ENCODE assay signal across 16 cellular contexts in the genomic region with DNA sequence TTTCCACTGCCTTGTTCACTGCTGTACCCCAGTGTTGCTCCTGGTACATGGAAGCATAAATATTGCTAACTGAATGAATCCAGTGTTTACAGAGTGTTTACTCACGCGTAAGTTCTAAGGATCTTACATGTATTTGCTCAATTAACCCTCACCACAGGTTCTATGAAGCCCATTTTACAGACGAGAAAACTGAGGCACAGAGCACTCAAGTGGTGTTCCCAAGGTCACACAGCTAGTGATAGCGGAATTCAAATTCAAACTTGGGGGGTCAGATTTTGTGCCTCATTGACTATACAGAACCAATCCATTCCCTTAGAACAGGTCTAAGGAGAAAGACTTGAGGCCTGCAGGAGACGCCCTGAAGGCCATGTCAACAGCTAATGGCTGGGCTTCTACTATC.
A peak's percentile ranks its signal among the peaks of the same experiment; 100 is the strongest.
DNase-seq lines count a peak whose midpoint lies in the region; ATAC-seq, FAIRE-seq and TF ChIP-seq lines count a peak whose summit lies in the region.
"Had no signal": no experiment of that assay in that cellular context is flagged by ENCODE, and none has a peak within 500 bp of the region (broad histone marks: within the 10 kb centered on the region; RNA-seq: fewer than 3 reads in every experiment).

No MANE protein-coding gene starts in this region.

- no peaks in the 10 kb centered on the region for H4K20me1 ChIP-seq in K562 (replicated peaks; ENCODE audit: control insufficient read depth, insufficient read depth, low read length)

- no peaks in the 10 kb centered on the region for H3K79me2 ChIP-seq in K562 (ENCODE audit: control insufficient read depth, insufficient read depth, low read length)

- no peak for FAIRE-seq in K562 (lab: Jason Lieb, UNC)
- FAIRE-seq: A204.1, D721Med, G401.6, GM18507 had no signal

- in situ Hi-C loops in K562 (cut with MboI): no loop called here

- H2AFZ ChIP-seq in K562 (ENCODE audit: low read depth, low read length): no peak overlapping the region

- no peak for TF ChIP-seq CTCF in heart left ventricle (IDR thresholded peaks at IDR 0.05)
- no peak for TF ChIP-seq CTCF in HEK293 (tag by site-specific recombination; IDR thresholded peaks at IDR 0.05)
- TF ChIP-seq CTCF in K562 (IDR thresholded peaks at IDR 0.05 in 2 of 3, conservative IDR thresholded peaks at IDR 0.05 in 1 of 3; ENCODE audit: insufficient read depth in 2 of 3, low read depth in 1 of 3, low read length in 3 of 3): no peak
- no peak for TF ChIP-seq CTCF in ascending aorta (IDR thresholded peaks at IDR 0.05)

- no peaks in the 10 kb centered on the region for H3K9me3 ChIP-seq in right cardiac atrium (ENCODE audit: control insufficient read depth, low read length)
- no peaks in the 10 kb centered on the region for H3K9me3 ChIP-seq in heart left ventricle
- no peaks in the 10 kb centered on the region for H3K9me3 ChIP-seq in HEK293 (ENCODE audit: control insufficient read depth, insufficient read depth, low read depth, low read length)
- H3K9me3 ChIP-seq in K562 (replicated peaks; ENCODE audit: control insufficient read depth, insufficient read depth, low read depth, low read length): no peaks in the 10 kb centered on the region
- H3K9me3 ChIP-seq in ascending aorta: no peaks in the 10 kb centered on the region
- H3K9me3 ChIP-seq: Caco-2 had no signal

- DNase-seq in right cardiac atrium (no peak), heart left ventricle (no peak), K562 (ENCODE audit: extremely low read depth in 1 of 4, low spot score in 3 of 4) (no peak), ascending aorta (ENCODE audit: low spot score in 2 of 2) (no peak)
- DNase-seq in stimulated activated CD4-positive, alpha-beta T cell treated with anti-CD3 and anti-CD28 coated beads, Interleukin-12 subunit alpha, Interleukin-12 subunit beta, amount 100 ng/mL, for 4 hours: no peak
- DNase-seq: AML-193; Caco-2; CD4-positive, alpha-beta T cell; GOT3; H9 had no signal

- H3K27me3 ChIP-seq in right cardiac atrium (ENCODE audit: control insufficient read depth, insufficient read depth) (no peaks in the 10 kb centered on the region), heart left ventricle (no peaks in the 10 kb centered on the region), K562 (ENCODE audit: control insufficient read depth in 2 of 2, insufficient read depth in 2 of 2, low read length in 2 of 2) (no peaks in the 10 kb centered on the region; a peak in 1 of 5 replicates), ascending aorta (no peaks in the 10 kb centered on the region)

- intact Hi-C loops in right cardiac atrium (cut with DNase I): loop anchor here in 1 of 4 donors (10.0 kb wide), 2 partner anchors 73 to 157 kb away; a partner anchor contains a TSS
- intact Hi-C loops in heart left ventricle (cut with DNase I): loop anchor here in 2 of 10 donors (1.0 to 5.0 kb wide), 2 partner anchors 121 to 155 kb away; no protein-coding TSS in a partner anchor
- intact Hi-C loops in K562 (cut with micrococcal nuclease): no loop called here
- intact Hi-C loops in ascending aorta (cut with DNase I): no loop called here

- no peak overlapping the region for H3K9ac ChIP-seq in K562 (ENCODE audit: insufficient read depth in 1 of 2, low read depth in 2 of 2, low read length in 2 of 2)

- WGBS in right cardiac atrium: 70% methylated on average over 5 of the region's 5 CpGs
- WGBS in heart left ventricle, 4 donors: 74 to 79% (median 76%) methylated on average over 5 of the region's 5 CpGs
- 19% methylated on average over 5 of the region's 5 CpGs for WGBS in K562 (ENCODE audit: insufficient coverage, low coverage, missing lambda C conversion rate)

- TF ChIP-seq POLR2A in heart left ventricle (IDR thresholded peaks at IDR 0.05): no peak
- no peak for TF ChIP-seq POLR2A in K562 (conservative IDR thresholded peaks at IDR 0.05)

- H3K27ac ChIP-seq in right cardiac atrium (ENCODE audit: low read length): peak overlapping the region; percentile 25
- peak overlapping the region in 2 of 12 donors; percentile 19 to 21 for H3K27ac ChIP-seq in heart left ventricle
- H3K27ac ChIP-seq in HEK293 (ENCODE audit: extremely low read depth, low read depth, low read length): no peak overlapping the region
- H3K27ac ChIP-seq in K562 (ENCODE audit: extremely low read depth, low read depth, low read length): no peak overlapping the region
- H3K27ac ChIP-seq in ascending aorta: no peak overlapping the region
- H3K27ac ChIP-seq: C4-2B had no signal

- H3K4me1 ChIP-seq in right cardiac atrium (ENCODE audit: control insufficient read depth, insufficient read depth, low read length) (no peaks in the 10 kb centered on the region), heart left ventricle (peaks cover 0 to 19% (median 2%) of the 10 kb centered on the region in 12 donors), HEK293 (ENCODE audit: control insufficient read depth, insufficient read depth, low read length) (no peaks in the 10 kb centered on the region), K562 (replicated peaks in 1 of 2; ENCODE audit: control insufficient read depth in 2 of 2, insufficient read depth in 2 of 2, low read length in 2 of 2) (no peaks in the 10 kb centered on the region), ascending aorta (no peaks in the 10 kb centered on the region)

- no peaks in the 10 kb centered on the region for H3K9me1 ChIP-seq in K562 (ENCODE audit: control insufficient read depth, insufficient read depth, low read length)

- TF ChIP-seq EP300 in K562 (IDR thresholded peaks at IDR 0.05; ENCODE audit: low read length): no peak

- no peak overlapping the region for H3K4me2 ChIP-seq in K562 (ENCODE audit: insufficient read depth, low read length)

- POLR2A ChIA-PET in HEK293 (lab: Yijun Ruan, JAX) (no interaction called here), K562 (lab: Yijun Ruan, JAX) (interaction anchor here (0.9 kb wide), 1 partner anchor 265 kb away, joined by 3 read pairs; a partner anchor contains a TSS)

- no peaks in the 10 kb centered on the region for H3K36me3 ChIP-seq in heart left ventricle
- H3K36me3 ChIP-seq in HEK293 (ENCODE audit: control insufficient read depth in 2 of 2, insufficient read depth in 1 of 2, low read length in 2 of 2): no peaks in the 10 kb centered on the region
- H3K36me3 ChIP-seq in K562 (ENCODE audit: control insufficient read depth, insufficient read depth, low read length): no peaks in the 10 kb centered on the region
- H3K36me3 ChIP-seq in ascending aorta: no peaks in the 10 kb centered on the region

- CTCF ChIA-PET in HEK293 (lab: Yijun Ruan, JAX): interaction anchor here (0.5 to 2.1 kb wide), 4 partner anchors 12 to 121 kb away, joined by 3 to 11 read pairs (median 4); no protein-coding TSS in a partner anchor
- CTCF ChIA-PET in K562 (lab: Yijun Ruan, JAX; ENCODE audit: low intra/inter-chr PET ratio): interaction anchor here (1.4 kb wide), 1 partner anchor 563 kb away, joined by 5 read pairs; no protein-coding TSS in a partner anchor

- TF ChIP-seq RAD21 in K562 (CRISPR knock-in tag; conservative IDR thresholded peaks at IDR 0.05 in 1 of 2, IDR thresholded peaks at IDR 0.05 in 1 of 2): no peak

- BruUV-seq in K562 (replicated peaks; lab: Mats Ljungman, UMichigan): no TSS peak

- no peak for ATAC-seq in right cardiac atrium
- ATAC-seq in heart left ventricle: no peak
- ATAC-seq in K562: no peak

- H3K4me3 ChIP-seq in right cardiac atrium (ENCODE audit: low read length) (no peak overlapping the region), heart left ventricle (no peak overlapping the region), HEK293 (ENCODE audit: low read depth, low read length) (no peak overlapping the region), K562 (no peak overlapping the region), ascending aorta (no peak overlapping the region)

TF ChIP-seq in HEK293, 187 proteins besides CTCF, POLR2A, EP300 and RAD21:
- TF ChIP-seq ZNF664 (tag by site-specific recombination; IDR thresholded peaks at IDR 0.05) (peak; percentile 75), ZNF433 (tag by site-specific recombination; IDR thresholded peaks at IDR 0.05; ENCODE audit: low read depth) (no peak)
TF ChIP-seq in HEK293: peak in this region for 1.

TF ChIP-seq in K562, 482 proteins besides CTCF, POLR2A, EP300 and RAD21 (continues in another document):
- TF ChIP-seq RCOR1 (IDR thresholded peaks at IDR 0.05; ENCODE audit: borderline replicate concordance in 1 of 2, low read depth in 2 of 2, low read length in 2 of 2) (0 out of 4 replicates have a peak, but pooled peaks of 1 of the 2 experiments have one; percentile 54), ESRRA (IDR thresholded peaks at IDR 0.05; ENCODE audit: borderline replicate concordance, low read depth) (peak; percentile 75; the same call in 1 of the 2 replicates), RBM25 (IDR thresholded peaks at IDR 0.05; ENCODE audit: low read depth, low read length, severe bottlenecking) (peak; percentile 95), BRD4 (IDR thresholded peaks at IDR 0.05) (no peak), KDM1A (IDR thresholded peaks at IDR 0.05) (peak; percentile 27 to 38; a peak in 2 of 4 replicates), SMARCA5 (IDR thresholded peaks at IDR 0.05) (peak; percentile 74; the same call in 1 of the 2 replicates), CBX1 (IDR thresholded peaks at IDR 0.05; ENCODE audit: low read depth) (peak; percentile 35; the same call in 1 of the 2 replicates), BCOR (IDR thresholded peaks at IDR 0.05) (peak; percentile 87)
- TF ChIP-seq, protein P1, sequence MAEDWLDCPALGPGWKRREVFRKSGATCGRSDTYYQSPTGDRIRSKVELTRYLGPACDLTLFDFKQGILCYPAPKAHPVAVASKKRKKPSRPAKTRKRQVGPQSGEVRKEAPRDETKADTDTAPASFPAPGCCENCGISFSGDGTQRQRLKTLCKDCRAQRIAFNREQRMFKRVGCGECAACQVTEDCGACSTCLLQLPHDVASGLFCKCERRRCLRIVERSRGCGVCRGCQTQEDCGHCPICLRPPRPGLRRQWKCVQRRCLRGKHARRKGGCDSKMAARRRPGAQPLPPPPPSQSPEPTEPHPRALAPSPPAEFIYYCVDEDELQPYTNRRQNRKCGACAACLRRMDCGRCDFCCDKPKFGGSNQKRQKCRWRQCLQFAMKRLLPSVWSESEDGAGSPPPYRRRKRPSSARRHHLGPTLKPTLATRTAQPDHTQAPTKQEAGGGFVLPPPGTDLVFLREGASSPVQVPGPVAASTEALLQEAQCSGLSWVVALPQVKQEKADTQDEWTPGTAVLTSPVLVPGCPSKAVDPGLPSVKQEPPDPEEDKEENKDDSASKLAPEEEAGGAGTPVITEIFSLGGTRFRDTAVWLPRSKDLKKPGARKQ (CRISPR knock-in tag; IDR thresholded peaks at IDR 0.05): no peak
